ENCODE assay signal across 12 cellular contexts in genomic region chr3:11379824-11380281, GRCh38.
DNase-seq lines count a peak whose midpoint lies in the region; ATAC-seq and TF ChIP-seq lines count a peak whose summit lies in the region.
"Had no signal": no experiment of that assay in that cellular context is flagged by ENCODE, and none has a peak within 500 bp of the region (broad histone marks: within the 10 kb centered on the region; RNA-seq: fewer than 3 reads in every experiment).

No MANE protein-coding gene starts in this region.

- peaks cover 60% of the 10 kb centered on the region for H3K4me1 Mint-ChIP-seq in osteocyte (ENCODE audit: unreplicated experiment)
- no peaks in the 10 kb centered on the region for H3K4me1 Mint-ChIP-seq in naive thymus-derived CD8-positive, alpha-beta T cell
- H3K4me1 Mint-ChIP-seq: activated B cell treated with CpG ODN at 0.5 μM for 24 hours had no signal

- no peaks in the 10 kb centered on the region for H3K27me3 Mint-ChIP-seq in osteocyte (ENCODE audit: unreplicated experiment)
- H3K27me3 Mint-ChIP-seq in naive thymus-derived CD8-positive, alpha-beta T cell, result no peaks in the 10 kb centered on the region
- H3K27me3 Mint-ChIP-seq: activated B cell treated with CpG ODN at 0.5 μM for 24 hours had no signal

- no peaks in the 10 kb centered on the region for H3K36me3 Mint-ChIP-seq in osteocyte (ENCODE audit: unreplicated experiment)
- peaks cover 0 to 66% (median 8%) of the 10 kb centered on the region in 3 donors for H3K36me3 Mint-ChIP-seq in naive thymus-derived CD8-positive, alpha-beta T cell

- H3K4me3 ChIP-seq in AG10803 (ENCODE audit: low read length), result no peak overlapping the region
- no peak overlapping the region for H3K4me3 ChIP-seq in adipocyte (ENCODE audit: low read length)
- no peak overlapping the region for H3K4me3 ChIP-seq in fibroblast of the aortic adventitia (ENCODE audit: low read depth, low read length)

- DNase-seq in AG10803 (ENCODE audit: low read depth) (peak; percentile 16), adipocyte (ENCODE audit: low read depth) (no peak), fibroblast of the aortic adventitia (ENCODE audit: low read depth) (peak; percentile 32), osteocyte (ENCODE audit: extremely low spot score, unreplicated experiment) (no peak), amygdala (lab: John Stamatoyannopoulos, UW) (no peak), RKO (ENCODE audit: low spot score) (no peak)
- no peak for DNase-seq in stimulated activated CD4-positive, alpha-beta T cell treated with anti-CD3 and anti-CD28 coated beads, Interleukin-4, amount 100 ng/mL, for 1 hour
- no peak for DNase-seq in naive thymus-derived CD8-positive, alpha-beta T cell
- DNase-seq: activated B cell treated with CpG ODN at 0.5 μM for 24 hours; activated T-cell treated with anti-CD3 and anti-CD28 coated beads, Interleukin-2, amount 50 U/mL, for 4 hours; DND-41; stimulated activated naive CD4-positive, alpha-beta T cell treated with Interleukin-2 at 50 U/mL for 16 hours had no signal

- POLR2A ChIA-PET in naive thymus-derived CD8-positive, alpha-beta T cell (lab: Charles Lee), result no interaction called here

- H3K27me3 ChIP-seq in adipocyte (replicated peaks; ENCODE audit: control insufficient read depth, insufficient read depth, low read length), result no peaks in the 10 kb centered on the region

- H3K4me3 Mint-ChIP-seq in osteocyte (ENCODE audit: unreplicated experiment), result no peak overlapping the region
- no peak overlapping the region for H3K4me3 Mint-ChIP-seq in naive thymus-derived CD8-positive, alpha-beta T cell
- H3K4me3 Mint-ChIP-seq: activated B cell treated with CpG ODN at 0.5 μM for 24 hours; activated T-cell treated with anti-CD3 and anti-CD28 coated beads, Interleukin-2, amount 50 U/mL, for 4 hours had no signal

- H3K9ac ChIP-seq in adipocyte (ENCODE audit: low read length), result peak overlapping the region; percentile 34

- no peaks in the 10 kb centered on the region for H3K36me3 ChIP-seq in adipocyte (ENCODE audit: control insufficient read depth, insufficient read depth, low read length, severe bottlenecking)

- H3K27ac Mint-ChIP-seq in osteocyte (ENCODE audit: unreplicated experiment), result peak overlapping the region; percentile 83
- no peak overlapping the region for H3K27ac Mint-ChIP-seq in naive thymus-derived CD8-positive, alpha-beta T cell
- H3K27ac Mint-ChIP-seq: activated B cell treated with CpG ODN at 0.5 μM for 24 hours had no signal

- TF ChIP-seq CTCF in AG10803 (conservative IDR thresholded peaks at IDR 0.05; ENCODE audit: low read length) (no peak), fibroblast of the aortic adventitia (IDR thresholded peaks at IDR 0.05; ENCODE audit: insufficient read depth, low read length) (no peak), osteocyte (IDR thresholded peaks at IDR 0.05) (no peak)

- no peaks in the 10 kb centered on the region for H3K9me3 Mint-ChIP-seq in osteocyte (ENCODE audit: unreplicated experiment)
- no peaks in the 10 kb centered on the region for H3K9me3 Mint-ChIP-seq in naive thymus-derived CD8-positive, alpha-beta T cell
- H3K9me3 Mint-ChIP-seq: activated B cell treated with CpG ODN at 0.5 μM for 24 hours; activated T-cell treated with anti-CD3 and anti-CD28 coated beads, Interleukin-2, amount 50 U/mL, for 4 hours had no signal

- peaks cover 19% of the 10 kb centered on the region for H3K4me1 ChIP-seq in adipocyte (ENCODE audit: control insufficient read depth, insufficient read depth, low read length)

- H3K9me3 ChIP-seq in adipocyte (ENCODE audit: control insufficient read depth, low read length), result no peaks in the 10 kb centered on the region

- ATAC-seq in naive thymus-derived CD8-positive, alpha-beta T cell, result no peak
- ATAC-seq: activated T-cell treated with anti-CD3 and anti-CD28 coated beads, Interleukin-2, amount 50 U/mL, for 4 hours had no signal

Comparison
In these comparisons a context has a peak if more than half of its experiments do, and no peak if none do; other contexts are left out.
1. DNase-seq: peak in AG10803 (single experiment) and fibroblast of the aortic adventitia (single experiment); none in adipocyte (single experiment), osteocyte (single experiment), amygdala (0 of 56), stimulated activated CD4-positive, alpha-beta T cell treated with anti-CD3 and anti-CD28 coated beads, Interleukin-4, amount 100 ng/mL, for 1 hour (single experiment), naive thymus-derived CD8-positive, alpha-beta T cell (0 of 10) and RKO (single experiment).